1 cellular context compared by ENCODE assay signal in the genomic region with DNA sequence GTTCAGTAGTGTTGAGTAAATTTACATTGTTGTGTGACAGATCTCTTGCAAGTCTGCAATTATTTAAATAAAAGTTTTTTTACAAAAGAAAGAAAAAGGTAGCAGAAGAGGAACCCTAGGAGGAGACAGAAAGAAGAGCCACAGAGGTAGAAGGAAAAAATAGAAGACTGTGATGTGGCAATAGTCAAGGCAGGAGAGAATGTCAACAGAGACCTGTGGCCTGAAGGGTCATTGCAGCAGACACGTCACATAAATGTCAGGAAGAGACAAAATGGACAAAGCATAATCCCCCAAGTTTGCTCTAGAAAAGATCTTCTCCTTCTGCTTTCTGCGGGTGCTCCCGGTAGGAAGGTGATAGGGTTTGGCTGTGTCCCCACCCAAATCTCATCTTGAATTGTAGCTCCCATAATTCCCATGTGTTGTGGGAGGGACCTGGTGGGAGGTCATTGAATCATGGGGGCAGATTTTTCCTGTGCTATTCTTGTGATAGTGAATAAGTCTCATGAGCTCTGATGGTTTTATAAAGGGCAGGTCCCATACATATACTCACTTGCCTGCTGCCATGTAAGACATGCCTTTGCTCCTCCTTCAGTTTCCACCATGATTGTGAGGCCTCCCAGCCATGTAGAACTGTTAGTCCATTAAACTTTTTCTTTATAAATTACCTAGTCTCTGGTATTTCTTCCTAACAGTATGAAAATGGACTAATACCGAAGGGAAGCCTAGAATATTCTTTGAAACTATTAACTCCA.
TF ChIP-seq lines count a peak whose summit lies in the region.

No MANE protein-coding gene starts in this region.

TF ChIP-seq in HepG2, 621 proteins besides CTCF, POLR2A, EP300 and RAD21 (continued from another document):
- TF ChIP-seq, protein P1, sequence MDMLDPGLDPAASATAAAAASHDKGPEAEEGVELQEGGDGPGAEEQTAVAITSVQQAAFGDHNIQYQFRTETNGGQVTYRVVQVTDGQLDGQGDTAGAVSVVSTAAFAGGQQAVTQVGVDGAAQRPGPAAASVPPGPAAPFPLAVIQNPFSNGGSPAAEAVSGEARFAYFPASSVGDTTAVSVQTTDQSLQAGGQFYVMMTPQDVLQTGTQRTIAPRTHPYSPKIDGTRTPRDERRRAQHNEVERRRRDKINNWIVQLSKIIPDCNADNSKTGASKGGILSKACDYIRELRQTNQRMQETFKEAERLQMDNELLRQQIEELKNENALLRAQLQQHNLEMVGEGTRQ (IDR thresholded peaks at IDR 0.05; ENCODE audit: low read depth, low read length), result no peak
- TF ChIP-seq, protein P1 (CRISPR knock-in tag; IDR thresholded peaks at IDR 0.05; ENCODE audit: borderline replicate concordance), result no peak
- TF ChIP-seq SALL1 (CRISPR knock-in tag; IDR thresholded peaks at IDR 0.05) (no peak), SAP130 (CRISPR knock-in tag; IDR thresholded peaks at IDR 0.05; ENCODE audit: low read depth) (no peak; the same call in 1 of the 2 replicates), SP4 (CRISPR knock-in tag; IDR thresholded peaks at IDR 0.05) (no peak), ZFP36L1 (CRISPR knock-in tag; IDR thresholded peaks at IDR 0.05) (no peak), TCF12 (IDR thresholded peaks at IDR 0.05) (no peak), TCF12 (CRISPR knock-in tag; IDR thresholded peaks at IDR 0.05) (no peak), HOXA5 (CRISPR knock-in tag; IDR thresholded peaks at IDR 0.05) (no peak), FOXA1 (IDR thresholded peaks at IDR 0.05) (no peak), FOXA1 (CRISPR knock-in tag; IDR thresholded peaks at IDR 0.05) (peak; percentile 51; the same call in 1 of the 2 replicates), BRD4 (CRISPR knock-in tag; IDR thresholded peaks at IDR 0.05) (no peak), GPN1 (CRISPR knock-in tag; IDR thresholded peaks at IDR 0.05; ENCODE audit: borderline replicate concordance) (no peak), ZNF879 (CRISPR knock-in tag; IDR thresholded peaks at IDR 0.05) (no peak), DR1 (CRISPR knock-in tag; IDR thresholded peaks at IDR 0.05) (no peak)
- TF ChIP-seq, protein P2, sequence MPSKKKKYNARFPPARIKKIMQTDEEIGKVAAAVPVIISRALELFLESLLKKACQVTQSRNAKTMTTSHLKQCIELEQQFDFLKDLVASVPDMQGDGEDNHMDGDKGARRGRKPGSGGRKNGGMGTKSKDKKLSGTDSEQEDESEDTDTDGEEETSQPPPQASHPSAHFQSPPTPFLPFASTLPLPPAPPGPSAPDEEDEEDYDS (CRISPR knock-in tag; IDR thresholded peaks at IDR 0.05), result no peak
